Comparison of ENCODE assay signal across 8 cellular contexts in genomic region chr9:111897831-111898144, GRCh38. TPM values are rescaled to one million over a fixed set of nuclear protein-coding genes. Genes with fewer than 3 reads are reported as not detected.
A peak's percentile ranks its signal among the peaks of the same experiment; 100 is the strongest.
DNase-seq lines count a peak whose midpoint lies in the region; ATAC-seq and TF ChIP-seq lines count a peak whose summit lies in the region.

No MANE protein-coding gene starts in this region.

- H3K9ac ChIP-seq in Karpas-422 (ENCODE audit: low read length) (peak overlapping the region; percentile 78), neural cell (ENCODE audit: low read length) (peak overlapping the region; percentile 89)

- no peaks in the 10 kb centered on the region for H3K27me3 Mint-ChIP-seq in CD4-positive, alpha-beta T cell

- peaks cover 5% of the 10 kb centered on the region for H3K36me3 Mint-ChIP-seq in CD4-positive, alpha-beta T cell (ENCODE audit: low read depth)

- no peak overlapping the region for H3K27ac Mint-ChIP-seq in CD4-positive, alpha-beta T cell

- H3K27me3 ChIP-seq in GM06990 (replicated peaks; ENCODE audit: control insufficient read depth, insufficient read depth, low read length) (no peaks in the 10 kb centered on the region), Karpas-422 (ENCODE audit: low read length) (no peaks in the 10 kb centered on the region), neural cell (ENCODE audit: insufficient read depth, low read depth, low read length) (no peaks in the 10 kb centered on the region)
- H3K27me3 ChIP-seq in CD4-positive, alpha-beta T cell (ENCODE audit: control insufficient read depth, insufficient read depth, low read length): no peaks in the 10 kb centered on the region

- H3K4me2 ChIP-seq in Karpas-422 (ENCODE audit: low read depth, low read length, poor library complexity, severe bottlenecking) (peak overlapping the region; percentile 80), neural cell (ENCODE audit: low read length) (peak overlapping the region; percentile 74)

- intact Hi-C loops in CD4-positive, alpha-beta T cell (cut with DNase I, micrococcal nuclease): loop anchor here (2.0 to 10.0 kb wide), 9 partner anchors 15 to 857 kb away; partner anchors contain the start of genes PTBP3 (in 2 of the 2), DNAJC25 (in 1 of the 2), HSDL2 (in 1 of the 2) and SNX30 (in 1 of the 2)

- TF ChIP-seq EP300 in neural cell (conservative IDR thresholded peaks at IDR 0.05; ENCODE audit: poor library complexity, severe bottlenecking): no peak

- peaks cover 27% of the 10 kb centered on the region for H3K4me1 ChIP-seq in Karpas-422 (ENCODE audit: low read length)

- no peaks in the 10 kb centered on the region for H3K9me3 ChIP-seq in Karpas-422 (ENCODE audit: low read length)
- no peaks in the 10 kb centered on the region for H3K9me3 ChIP-seq in neural cell (ENCODE audit: low read length)
- H3K9me3 ChIP-seq in CD4-positive, alpha-beta T cell (ENCODE audit: control insufficient read depth, low read length): no peaks in the 10 kb centered on the region

- CTCF ChIA-PET in CD4-positive, alpha-beta T cell (lab: Charles Lee): interaction anchor here (1.7 kb wide), 1 partner anchor 29 kb away, joined by 4 read pairs; no protein-coding TSS in a partner anchor

- peak overlapping the region; percentile 81; the same call in 1 of the 2 replicates for H2AFZ ChIP-seq in Karpas-422 (ENCODE audit: low read length)
- H2AFZ ChIP-seq in neural cell (ENCODE audit: low read depth, low read length): peak overlapping the region; percentile 75

- TF ChIP-seq CTCF in GM06990 (IDR thresholded peaks at IDR 0.05; ENCODE audit: insufficient read depth, low read length, poor library complexity, severe bottlenecking) (no peak), neural cell (IDR thresholded peaks at IDR 0.05; ENCODE audit: poor library complexity, severe bottlenecking) (no peak)
- no peak for TF ChIP-seq CTCF in CD4-positive, alpha-beta T cell (IDR thresholded peaks at IDR 0.05)

- H3K36me3 ChIP-seq in GM06990 (ENCODE audit: control insufficient read depth, insufficient read depth, low read length): no peaks in the 10 kb centered on the region
- no peaks in the 10 kb centered on the region for H3K36me3 ChIP-seq in Karpas-422 (ENCODE audit: insufficient read depth, low read length)
- H3K36me3 ChIP-seq in neural cell (ENCODE audit: insufficient read depth, low read length): no peaks in the 10 kb centered on the region

- H4K20me1 ChIP-seq in Karpas-422 (ENCODE audit: insufficient read depth, low read depth, low read length) (peaks cover 31% of the 10 kb centered on the region), neural cell (ENCODE audit: insufficient read depth) (no peaks in the 10 kb centered on the region)

- H3F3A ChIP-seq in neural cell (ENCODE audit: insufficient read depth, low read length, poor library complexity, severe bottlenecking): peaks cover 9% of the 10 kb centered on the region

- no peak for TF ChIP-seq RAD21 in neural cell (conservative IDR thresholded peaks at IDR 0.05)

- H3K79me2 ChIP-seq in Karpas-422 (ENCODE audit: low read length) (peaks cover 35% of the 10 kb centered on the region), neural cell (replicated peaks; ENCODE audit: insufficient read depth, low read length) (peaks cover 50% of the 10 kb centered on the region)

- POLR2A ChIA-PET in CD4-positive, alpha-beta T cell (lab: Charles Lee): interaction anchor here (0.7 to 3.5 kb wide), 10 partner anchors 10 to 177 kb away, joined by 3 to 37 read pairs (median 14); no protein-coding TSS in a partner anchor

- H3K4me3 ChIP-seq in GM06990 (replicated peaks; ENCODE audit: low read depth, low read length): peak overlapping the region; percentile 86
- peak overlapping the region; percentile 94 for H3K4me3 ChIP-seq in Karpas-422 (ENCODE audit: low read length)
- peak overlapping the region; percentile 93 for H3K4me3 ChIP-seq in neural cell (ENCODE audit: low read length)

- no peak overlapping the region for H3K4me3 Mint-ChIP-seq in CD4-positive, alpha-beta T cell

- no peaks in the 10 kb centered on the region for H3K9me2 ChIP-seq in Karpas-422 (replicated peaks; ENCODE audit: insufficient read depth, low read length)
- H3K9me2 ChIP-seq in neural cell (ENCODE audit: insufficient read depth, low read length): no peaks in the 10 kb centered on the region

- peaks cover 21% of the 10 kb centered on the region for H3K4me1 Mint-ChIP-seq in CD4-positive, alpha-beta T cell (ENCODE audit: low read depth)

- peak; percentile 71 for DNase-seq in GM06990 (ENCODE audit: extremely low read depth, insufficient read length)
- peak; percentile 65 for DNase-seq in Karpas-422
- no peak for DNase-seq in activated effector memory CD4-positive, alpha-beta T cell treated with anti-CD3 and anti-CD28 coated beads, Interleukin-2, amount 50 U/mL, for 16 hours
- DNase-seq in GF-D8 (lab: John Stamatoyannopoulos, UW): no peak
- no peak for DNase-seq in CD4-positive, alpha-beta T cell

- H3K27ac ChIP-seq in Karpas-422 (ENCODE audit: low read length): no peak overlapping the region
- peak overlapping the region; percentile 81 for H3K27ac ChIP-seq in cingulate gyrus (ENCODE audit: low read depth, low read length)
- peak overlapping the region; percentile 88 for H3K27ac ChIP-seq in neural cell (ENCODE audit: low read length)
- no peak overlapping the region for H3K27ac ChIP-seq in CD4-positive, alpha-beta T cell (ENCODE audit: low read depth, low read length)

- ATAC-seq in GM21447 (IDR thresholded peaks at IDR 0.05; ENCODE audit: unreplicated experiment): peak; percentile 42
- no peak for ATAC-seq in CD4-positive, alpha-beta T cell (ENCODE audit: poor library complexity)

- H3K9me3 Mint-ChIP-seq in CD4-positive, alpha-beta T cell: no peaks in the 10 kb centered on the region

TF ChIP-seq in neural cell, 6 proteins besides CTCF, POLR2A, EP300 and RAD21:
- TF ChIP-seq POLR2AphosphoS5 (IDR thresholded peaks at IDR 0.05): no peak

RNA-seq across cellular contexts. Expression of gene UGCG, which starts 1.2 kb away (rescaled TPM):
- 15.0 and 24.2 TPM in 2 replicates for total RNA-seq in Karpas-422 (2014; rRNA removed; shearing (Covaris generic); ENCODE audit: low replicate concordance)
- polyA plus RNA-seq in neural cell: 83.2 and 93.6 TPM in 2 replicates
- 102 and 105 TPM in 2 replicates for polyA minus RNA-seq in neural cell
- total RNA-seq in CD4-positive, alpha-beta T cell: 10 to 100 TPM; 42.1 to 44.0 TPM

Comparison
In these comparisons a context has a peak if more than half of its experiments do, and no peak if none do; other contexts are left out.
1. DNase-seq: peak in GM06990 (single experiment) and Karpas-422 (single experiment); none in activated effector memory CD4-positive, alpha-beta T cell treated with anti-CD3 and anti-CD28 coated beads, Interleukin-2, amount 50 U/mL, for 16 hours (single experiment), GF-D8 (single experiment) and CD4-positive, alpha-beta T cell (0 of 10).
2. H3K27ac ChIP-seq: peak in cingulate gyrus (single experiment) and neural cell (single experiment); none in Karpas-422 (single experiment) and CD4-positive, alpha-beta T cell (single experiment).
3. Peak in every context shown above with its lines, with median percentiles within 50 percentile points of each other: H3K4me3 ChIP-seq.